ENCODE assay signal across 8 cellular contexts in genomic region chr6:26328265-26328844, GRCh38. TPM values are rescaled to one million over a fixed set of nuclear protein-coding genes. Genes with fewer than 3 reads are reported as not detected.
DNase-seq lines count a peak whose midpoint lies in the region; ATAC-seq, FAIRE-seq and TF ChIP-seq lines count a peak whose summit lies in the region.

No MANE protein-coding gene starts in this region.

- H3K27ac ChIP-seq in HepG2 (ENCODE audit: extremely low read length, insufficient read depth, low read length): peak overlapping the region; percentile 18
- no peak overlapping the region for H3K27ac ChIP-seq in right lobe of liver
- H3K27ac ChIP-seq in H1 (ENCODE audit: low read depth, low read length): no peak overlapping the region

- peaks cover 13% of the 10 kb centered on the region for H3K23me2 ChIP-seq in H1 (ENCODE audit: low read depth, low read length)

- H3K79me1 ChIP-seq in H1 (ENCODE audit: low read depth, low read length): no peaks in the 10 kb centered on the region

- TF ChIP-seq CTCF in HepG2 (CRISPR knock-in tag; IDR thresholded peaks at IDR 0.05) (no peak), right lobe of liver (IDR thresholded peaks at IDR 0.05) (no peak), H1 (IDR thresholded peaks at IDR 0.05; ENCODE audit: control extremely low read depth in 1 of 3, insufficient read depth in 1 of 3, low read depth in 1 of 3, low read length in 3 of 3) (no peak)

- H3K79me2 ChIP-seq in HepG2 (ENCODE audit: insufficient read depth, low read length): no peaks in the 10 kb centered on the region
- H3K79me2 ChIP-seq in H1 (ENCODE audit: control insufficient read depth in 1 of 2, insufficient read depth in 2 of 2, low read length in 2 of 2): no peaks in the 10 kb centered on the region

- TF ChIP-seq EP300 in HepG2 (IDR thresholded peaks at IDR 0.05; ENCODE audit: low read depth in 2 of 2, low read length in 2 of 2) (no peak), HepG2 (CRISPR knock-in tag; IDR thresholded peaks at IDR 0.05; ENCODE audit: borderline replicate concordance) (no peak), H1 (IDR thresholded peaks at IDR 0.05; ENCODE audit: borderline replicate concordance in 1 of 2, low read depth in 2 of 2, low read length in 2 of 2) (no peak)

- no peak overlapping the region for H2BK120ac ChIP-seq in H1 (replicated peaks; ENCODE audit: low read depth, low read length)

- CTCF ChIA-PET in HepG2 (lab: Yijun Ruan, JAX; ENCODE audit: low intra/inter-chr PET ratio, low total read pairs) (no interaction called here), H1 (lab: Charles Lee; ENCODE audit: partially characterized antibody) (interaction anchor here (0.7 to 2.7 kb wide), 6 partner anchors 8 to 1474 kb away, joined by 3 to 11 read pairs (median 6); no protein-coding TSS in a partner anchor)

- no peak overlapping the region for H4K5ac ChIP-seq in H1 (ENCODE audit: insufficient read length, low read depth, low read length)

- H3K4me1 ChIP-seq in HepG2 (ENCODE audit: insufficient read depth, low read length): peaks cover 48% of the 10 kb centered on the region
- H3K4me1 ChIP-seq in right lobe of liver: peaks cover 0 to 13% (median 0%) of the 10 kb centered on the region in 4 donors
- peaks cover 0 to 3% (median 0%) of the 10 kb centered on the region in 4 experiments; a peak in 2 of 7 replicates for H3K4me1 ChIP-seq in H1 (replicated peaks in 1 of 4; ENCODE audit: control insufficient read depth in 3 of 4, insufficient read depth in 4 of 4, low read length in 3 of 4)

- H3K4me2 ChIP-seq in HepG2 (ENCODE audit: low read depth, low read length) (peak overlapping the region; percentile 88), H1 (ENCODE audit: insufficient read depth in 1 of 2, low read depth in 2 of 2, low read length in 2 of 2) (peak overlapping the region; percentile 63 to 71)

- H3K23ac ChIP-seq in H1 (ENCODE audit: insufficient read length): no peak overlapping the region

- no peak overlapping the region for H3K56ac ChIP-seq in H1 (replicated peaks; ENCODE audit: insufficient read length, low read depth, low read length)

- H3K18ac ChIP-seq in H1 (ENCODE audit: extremely low read depth, low read length): no peak overlapping the region

- H4K20me1 ChIP-seq in HepG2 (ENCODE audit: insufficient read depth, low read length) (no peaks in the 10 kb centered on the region), H1 (replicated peaks in 1 of 2; ENCODE audit: control insufficient read depth in 1 of 2, insufficient read depth in 2 of 2, low read length in 2 of 2) (no peaks in the 10 kb centered on the region)

- no peak for ATAC-seq in HepG2
- no peak for ATAC-seq in right lobe of liver
- ATAC-seq in stimulated activated naive CD8-positive, alpha-beta T cell treated with anti-CD3 and anti-CD28 coated beads, Interleukin-15, amount 100 ng/mL, for 72 hours: no peak

- no peaks in the 10 kb centered on the region for H3K36me3 ChIP-seq in HepG2 (replicated peaks in 1 of 2; ENCODE audit: control insufficient read depth in 1 of 2, insufficient read depth in 2 of 2, low read length in 2 of 2)
- H3K36me3 ChIP-seq in right lobe of liver: no peaks in the 10 kb centered on the region
- H3K36me3 ChIP-seq in H1 (ENCODE audit: control insufficient read depth in 2 of 4, insufficient read depth in 4 of 4, low read length in 3 of 4): no peaks in the 10 kb centered on the region

- intact Hi-C loops in HepG2 (cut with micrococcal nuclease; ENCODE audit: unreplicated experiment): loop anchor here (1.0 kb wide), 1 partner anchor 226 kb away; no protein-coding TSS in a partner anchor
- intact Hi-C loops in right lobe of liver (cut with DNase I): no loop called here

- H3K9ac ChIP-seq in HepG2 (ENCODE audit: insufficient read depth, low read depth, low read length) (peak overlapping the region; percentile 52; the same call in 1 of the 2 replicates), H1 (replicated peaks in 1 of 4; ENCODE audit: extremely low read depth in 1 of 4, low read depth in 3 of 4, low read length in 3 of 4) (peak overlapping the region in 2 of 4 experiments; percentile 37 to 65; a peak in 2 of 7 replicates)

- H3K4ac ChIP-seq in H1 (replicated peaks; ENCODE audit: insufficient read length, low read depth, low read length): no peak overlapping the region

- in situ Hi-C loops in HepG2 (cut with HindIII; ENCODE audit: extremely low pct_ligation_motif_present, low pct_unique_long_range_greater_than_20kb): no loop called here

- DNase-seq in HepG2 (ENCODE audit: low spot score) (no peak), right lobe of liver (no peak), RKO (ENCODE audit: low spot score) (peak; percentile 81), H1 (ENCODE audit: low read depth in 1 of 2, low spot score in 2 of 2) (no peak), COR-L47 (lab: John Stamatoyannopoulos, UW) (no peak), GM19240 (ENCODE audit: insufficient read length, low spot score) (no peak), retina (no peak)
- peak in 1 of 2 donors; percentile 24 for DNase-seq in stimulated activated naive CD8-positive, alpha-beta T cell treated with anti-CD3 and anti-CD28 coated beads, Interleukin-15, amount 100 ng/mL, for 72 hours

- H2BK5ac ChIP-seq in H1 (ENCODE audit: low read depth, low read length): no peak overlapping the region

- no peak overlapping the region for H3K14ac ChIP-seq in H1 (ENCODE audit: insufficient read length)

- H4K91ac ChIP-seq in H1 (replicated peaks; ENCODE audit: insufficient read length, low read length): no peak overlapping the region

- H2AK5ac ChIP-seq in H1 (ENCODE audit: low read depth, low read length): no peak overlapping the region

- H3K27me3 ChIP-seq in HepG2 (ENCODE audit: control insufficient read depth in 1 of 2, insufficient read depth in 2 of 2, low read length in 2 of 2) (no peaks in the 10 kb centered on the region; a peak in 2 of 5 replicates), right lobe of liver (peaks cover 0 to 40% of the 10 kb centered on the region in 2 donors), H1 (replicated peaks in 1 of 4; ENCODE audit: control insufficient read depth in 3 of 4, extremely low read depth in 1 of 4, insufficient read depth in 3 of 4, low read length in 3 of 4) (peaks cover 0 to 10% (median 8%) of the 10 kb centered on the region in 4 experiments; a peak in 5 of 7 replicates)

- FAIRE-seq in HepG2 (lab: Jason Lieb, UNC): no peak
- no peak for FAIRE-seq in H1 (lab: Jason Lieb, UNC)

- H4K8ac ChIP-seq in H1 (ENCODE audit: extremely low read depth, insufficient read depth, low read length): no peak overlapping the region

- H3K9me3 ChIP-seq in HepG2 (ENCODE audit: low read length) (no peaks in the 10 kb centered on the region), right lobe of liver (no peaks in the 10 kb centered on the region), H1 (ENCODE audit: insufficient read depth in 2 of 2, low read depth in 1 of 2, low read length in 1 of 2) (no peaks in the 10 kb centered on the region)

- TF ChIP-seq RAD21 in HepG2 (CRISPR knock-in tag; IDR thresholded peaks at IDR 0.05) (no peak), H1 (IDR thresholded peaks at IDR 0.05 in 1 of 2, conservative IDR thresholded peaks at IDR 0.05 in 1 of 2; ENCODE audit: low read depth in 2 of 2, low read length in 2 of 2) (no peak)

- no TSS peak for BruUV-seq in HepG2 (replicated peaks; lab: Mats Ljungman, UMichigan)

- H2BK15ac ChIP-seq in H1 (ENCODE audit: low read length): no peak overlapping the region

- H3K27me3 Mint-ChIP-seq in stimulated activated naive CD8-positive, alpha-beta T cell treated with anti-CD3 and anti-CD28 coated beads, Interleukin-15, amount 100 ng/mL, for 72 hours: peaks cover 10% of the 10 kb centered on the region

- H3K4me3 ChIP-seq in HepG2 (replicated peaks in 1 of 3; ENCODE audit: insufficient read depth in 1 of 3, low read depth in 2 of 3, low read length in 3 of 3) (peak overlapping the region; percentile 57 to 84 (median 76)), right lobe of liver (no peak overlapping the region), H1 (ENCODE audit: extremely low read depth in 1 of 4, insufficient read depth in 2 of 4, low read depth in 3 of 4, low read length in 4 of 4) (peak overlapping the region; percentile 50 to 100 (median 68); a peak in 6 of 8 replicates)

- H2BK20ac ChIP-seq in H1 (ENCODE audit: low read length): no peak overlapping the region

- TF ChIP-seq POLR2A in HepG2 (IDR thresholded peaks at IDR 0.05; ENCODE audit: insufficient read depth in 1 of 2, low read depth in 2 of 2, low read length in 2 of 2): no peak
- no peak for TF ChIP-seq POLR2A in right lobe of liver (IDR thresholded peaks at IDR 0.05)
- no peak for TF ChIP-seq POLR2A in H1 (IDR thresholded peaks at IDR 0.05; ENCODE audit: control extremely low read depth in 1 of 2, low read depth in 2 of 2, low read length in 2 of 2)

- WGBS in HepG2 (ENCODE audit: low lambda C conversion rate): 20% methylated on average over 13 of the region's 13 CpGs
- 21% methylated on average over 13 of the region's 13 CpGs for WGBS in right lobe of liver (ENCODE audit: insufficient coverage, low coverage, low lambda C conversion rate, missing lambda C conversion rate)
- 9% methylated on average over 13 of the region's 13 CpGs; no CpG with 5 or more reads in 1 of the 2 experiments for WGBS in H1 (ENCODE audit: extremely low coverage in 1 of 2, insufficient coverage in 1 of 2, insufficient read length in 1 of 2, insufficient replicate concordance in 2 of 2, low coverage in 1 of 2, low lambda C conversion rate in 2 of 2, missing lambda C conversion rate in 1 of 2), 2 experiments

- H3K4me1 Mint-ChIP-seq in stimulated activated naive CD8-positive, alpha-beta T cell treated with anti-CD3 and anti-CD28 coated beads, Interleukin-15, amount 100 ng/mL, for 72 hours: peaks cover 58% of the 10 kb centered on the region

- H2AFZ ChIP-seq in HepG2 (ENCODE audit: low read length) (peak overlapping the region; percentile 59), H1 (ENCODE audit: low read length) (no peak overlapping the region)

- POLR2A ChIA-PET in HepG2 (lab: Yijun Ruan, JAX) (interaction anchor here (1.5 kb wide), 1 partner anchor 243 kb away, joined by 3 read pairs; no protein-coding TSS in a partner anchor), H1 (lab: Charles Lee; ENCODE audit: partially characterized antibody) (interaction anchor here (1.3 to 1.9 kb wide), 3 partner anchors 43 to 245 kb away, joined by 3 to 5 read pairs (median 3); partner anchors contain the start of gene HMGN4)

- H3K4me3 Mint-ChIP-seq in stimulated activated naive CD8-positive, alpha-beta T cell treated with anti-CD3 and anti-CD28 coated beads, Interleukin-15, amount 100 ng/mL, for 72 hours: peak overlapping the region; percentile 54 to 82

- no peak overlapping the region for H3K27ac Mint-ChIP-seq in stimulated activated naive CD8-positive, alpha-beta T cell treated with anti-CD3 and anti-CD28 coated beads, Interleukin-15, amount 100 ng/mL, for 72 hours

- no peak overlapping the region for H2BK12ac ChIP-seq in H1 (ENCODE audit: low read depth, low read length)

- no peaks in the 10 kb centered on the region for H3K9me3 Mint-ChIP-seq in stimulated activated naive CD8-positive, alpha-beta T cell treated with anti-CD3 and anti-CD28 coated beads, Interleukin-15, amount 100 ng/mL, for 72 hours

RNA-seq across cellular contexts. Expression of gene BTN3A2, which starts 36.6 kb away (rescaled TPM):
- total RNA-seq in HepG2 (2016; rRNA removed; fragmentation: Illumina TruSeq; extraction: Trizol): 18.9 and 21.3 TPM in 2 replicates
- 3.4 and 4.3 TPM in 2 replicates for total RNA-seq in HepG2 (2016; cell fraction: cytosol; rRNA removed; fragmentation: Illumina TruSeq; extraction: Trizol; ENCODE audit: low read depth)
- 17.8 and 20.4 TPM in 2 replicates for total RNA-seq in HepG2 (2016; cell fraction: insoluble cytoplasmic fraction; rRNA removed; fragmentation: Illumina TruSeq; extraction: Trizol)
- 13.3 and 13.9 TPM in 2 replicates for total RNA-seq in HepG2 (2016; cell fraction: membrane; rRNA removed; fragmentation: Illumina TruSeq; extraction: Trizol)
- total RNA-seq in HepG2 (2016; cell fraction: nucleus; rRNA removed; fragmentation: Illumina TruSeq; extraction: Trizol): 16.6 and 20.6 TPM in 2 replicates
- 36.2 and 36.3 TPM in 2 replicates for polyA plus RNA-seq in HepG2 (2011; rRNA removed)
- 28.2 and 31.2 TPM in 2 replicates for polyA plus RNA-seq in HepG2 (2011; cell fraction: cytosol; rRNA removed)
- polyA plus RNA-seq in HepG2 (2011; cell fraction: nucleus; rRNA removed): 36.5 and 54.5 TPM in 2 replicates
- polyA plus RNA-seq in HepG2 (2012): 22.7 and 24.1 TPM in 2 replicates
- 3.2 and 3.3 TPM in 2 replicates for polyA plus RNA-seq in HepG2 (2016; cell fraction: cytosol; fragmentation: Illumina TruSeq; extraction: Trizol; ENCODE audit: low read depth)
- polyA plus RNA-seq in HepG2 (2016; cell fraction: insoluble cytoplasmic fraction; fragmentation: Illumina TruSeq; extraction: Trizol; ENCODE audit: low read depth): 14.2 and 14.4 TPM in 2 replicates
- 8.3 and 9.3 TPM in 2 replicates for polyA plus RNA-seq in HepG2 (2016; cell fraction: membrane; fragmentation: Illumina TruSeq; extraction: Trizol; ENCODE audit: low read depth)
- polyA plus RNA-seq in HepG2 (2016; cell fraction: nucleus; fragmentation: Illumina TruSeq; extraction: Trizol; ENCODE audit: insufficient read depth, low read depth): 33.8 and 37.9 TPM in 2 replicates
- polyA minus RNA-seq in HepG2 (2011; rRNA and poly(A)+ RNA removed; ENCODE audit: low replicate concordance): 35.9 and 51.8 TPM in 2 replicates
- polyA minus RNA-seq in HepG2 (2011; cell fraction: cytosol; rRNA and poly(A)+ RNA removed): 12.0 and 17.2 TPM in 2 replicates
- polyA minus RNA-seq in HepG2 (2011; cell fraction: nucleus; rRNA and poly(A)+ RNA removed): 21.9 and 35.8 TPM in 2 replicates
- total RNA-seq in right lobe of liver: 10 to 100 TPM in 5 of 6 experiments, 1 to 10 TPM in 1; 7.7 to 21.6 (median 15.4) TPM
- 5.5 and 5.6 TPM in 2 replicates for total RNA-seq in H1 (2021; fragmentation: NEBNext Ultra II Directional; extraction: Animal tissue kit (Norgen Biotek cat#: 25700))
- 3.4 and 5.3 TPM in 2 replicates for polyA plus RNA-seq in H1 (2011; rRNA removed)
- 5.5 TPM for polyA plus RNA-seq in H1 (2011; cell fraction: cytosol; rRNA removed)
- 11.3 TPM for polyA plus RNA-seq in H1 (2011; cell fraction: nucleus; rRNA removed)
- 5.5 to 11.8 TPM (median 7.3 TPM) in 4 replicates for polyA plus RNA-seq in H1 (2012, experiment 1 of 2)
- 1.1 TPM for polyA plus RNA-seq in H1 (2012, experiment 2 of 2)
- polyA plus RNA-seq in H1 (2013, experiment 1 of 2): 5.9 TPM
- 5.8 TPM for polyA plus RNA-seq in H1 (2013, experiment 2 of 2)
- 11.7 and 14.0 TPM in 2 replicates for polyA minus RNA-seq in H1 (2011; rRNA and poly(A)+ RNA removed)
- 2.0 TPM for polyA minus RNA-seq in H1 (2011; cell fraction: cytosol; rRNA and poly(A)+ RNA removed)
- polyA minus RNA-seq in H1 (2011; cell fraction: nucleus; rRNA and poly(A)+ RNA removed): 9.5 TPM

RNA-seq across cellular contexts. Expression of gene BTN2A2, which starts 54.6 kb away (rescaled TPM):
- total RNA-seq in HepG2 (2016; rRNA removed; fragmentation: Illumina TruSeq; extraction: Trizol): 6.0 and 12.2 TPM in 2 replicates
- 2.6 and 2.7 TPM in 2 replicates for total RNA-seq in HepG2 (2016; cell fraction: cytosol; rRNA removed; fragmentation: Illumina TruSeq; extraction: Trizol; ENCODE audit: low read depth)
- total RNA-seq in HepG2 (2016; cell fraction: insoluble cytoplasmic fraction; rRNA removed; fragmentation: Illumina TruSeq; extraction: Trizol): 5.9 and 11.3 TPM in 2 replicates
- 3.3 and 3.6 TPM in 2 replicates for total RNA-seq in HepG2 (2016; cell fraction: membrane; rRNA removed; fragmentation: Illumina TruSeq; extraction: Trizol)
- total RNA-seq in HepG2 (2016; cell fraction: nucleus; rRNA removed; fragmentation: Illumina TruSeq; extraction: Trizol): 18.5 and 19.7 TPM in 2 replicates
- polyA plus RNA-seq in HepG2 (2011; rRNA removed): 10.8 and 15.4 TPM in 2 replicates
- 8.1 and 9.6 TPM in 2 replicates for polyA plus RNA-seq in HepG2 (2011; cell fraction: cytosol; rRNA removed)
- polyA plus RNA-seq in HepG2 (2011; cell fraction: nucleus; rRNA removed): 24.5 and 30.2 TPM in 2 replicates
- 8.5 and 8.6 TPM in 2 replicates for polyA plus RNA-seq in HepG2 (2012)
- 0.77 and 0.96 TPM in 2 replicates for polyA plus RNA-seq in HepG2 (2016; cell fraction: cytosol; fragmentation: Illumina TruSeq; extraction: Trizol; ENCODE audit: low read depth)
- 4.7 and 5.5 TPM in 2 replicates for polyA plus RNA-seq in HepG2 (2016; cell fraction: insoluble cytoplasmic fraction; fragmentation: Illumina TruSeq; extraction: Trizol; ENCODE audit: low read depth)
- 1.7 and 2.0 TPM in 2 replicates for polyA plus RNA-seq in HepG2 (2016; cell fraction: membrane; fragmentation: Illumina TruSeq; extraction: Trizol; ENCODE audit: low read depth)
- 17.6 and 22.8 TPM in 2 replicates for polyA plus RNA-seq in HepG2 (2016; cell fraction: nucleus; fragmentation: Illumina TruSeq; extraction: Trizol; ENCODE audit: insufficient read depth, low read depth)
- polyA minus RNA-seq in HepG2 (2011; rRNA and poly(A)+ RNA removed; ENCODE audit: low replicate concordance): 2.5 and 22.6 TPM in 2 replicates
- polyA minus RNA-seq in HepG2 (2011; cell fraction: cytosol; rRNA and poly(A)+ RNA removed): 6.1 and 6.4 TPM in 2 replicates
- polyA minus RNA-seq in HepG2 (2011; cell fraction: nucleus; rRNA and poly(A)+ RNA removed): 29.2 and 34.7 TPM in 2 replicates
- 1 to 10 TPM; 1.9 to 5.3 (median 3.7) TPM for total RNA-seq in right lobe of liver
- 16.0 and 20.2 TPM in 2 replicates for total RNA-seq in H1 (2021; fragmentation: NEBNext Ultra II Directional; extraction: Animal tissue kit (Norgen Biotek cat#: 25700))
- polyA plus RNA-seq in H1 (2011; rRNA removed): 12.2 and 14.9 TPM in 2 replicates
- 18.5 TPM for polyA plus RNA-seq in H1 (2011; cell fraction: cytosol; rRNA removed)
- 36.1 TPM for polyA plus RNA-seq in H1 (2011; cell fraction: nucleus; rRNA removed)
- 16.0 to 20.3 TPM (median 16.8 TPM) in 4 replicates for polyA plus RNA-seq in H1 (2012, experiment 1 of 2)
- 7.9 TPM for polyA plus RNA-seq in H1 (2012, experiment 2 of 2)
- polyA plus RNA-seq in H1 (2013, experiment 1 of 2): 20.6 TPM
- polyA plus RNA-seq in H1 (2013, experiment 2 of 2): 20.3 TPM
- polyA minus RNA-seq in H1 (2011; rRNA and poly(A)+ RNA removed): 33.1 TPM in 2 replicates
- polyA minus RNA-seq in H1 (2011; cell fraction: cytosol; rRNA and poly(A)+ RNA removed): 13.3 TPM
- polyA minus RNA-seq in H1 (2011; cell fraction: nucleus; rRNA and poly(A)+ RNA removed): 44.5 TPM

Comparison
In these comparisons a context has a peak if more than half of its experiments do, and no peak if none do; other contexts are left out.
1. H3K4me3 ChIP-seq: peak in HepG2 (3 of 3) and H1 (4 of 4); none in right lobe of liver (0 of 3).